29 cellular contexts compared by ENCODE assay signal in genomic region chr5:144896473-144896872, GRCh38.
"Had no signal": no experiment of that assay in that cellular context is flagged by ENCODE, and none has a peak within 500 bp of the region (broad histone marks: within the 10 kb centered on the region; RNA-seq: fewer than 3 reads in every experiment).

No MANE protein-coding gene starts in this region.

- H3K27me3 ChIP-seq: colonic mucosa, dorsolateral prefrontal cortex, esophagus muscularis mucosa, esophagus squamous epithelium, foreskin keratinocyte, gastrocnemius medialis, gastroesophageal sphincter, heart left ventricle, heart right ventricle, hepatocyte had no signal

- H3K4me1 ChIP-seq: colonic mucosa, esophagus muscularis mucosa, esophagus squamous epithelium, foreskin keratinocyte, gastrocnemius medialis, gastroesophageal sphincter, heart left ventricle, heart right ventricle had no signal

- H3K4me3 ChIP-seq: colonic mucosa, coronary artery, dorsolateral prefrontal cortex, esophagus muscularis mucosa, esophagus squamous epithelium, gastrocnemius medialis, gastroesophageal sphincter, heart left ventricle, heart right ventricle, hepatocyte had no signal

- H3K36me3 ChIP-seq: colonic mucosa, esophagus muscularis mucosa, esophagus squamous epithelium, gastrocnemius medialis, gastroesophageal sphincter, heart left ventricle, heart right ventricle had no signal

- H3K4me2 ChIP-seq: hepatocyte had no signal

- H3K9me3 ChIP-seq: colonic mucosa, esophagus muscularis mucosa, esophagus squamous epithelium, gastrocnemius medialis, gastroesophageal sphincter had no signal

- ATAC-seq: effector memory CD8-positive, alpha-beta T cell; esophagus mucosa; foreskin keratinocyte; gastrocnemius medialis; gastroesophageal sphincter; heart left ventricle; heart right ventricle had no signal

- DNase-seq: colonic mucosa; cortex of kidney; dermis blood vessel endothelial cell; dorsolateral prefrontal cortex; effector CD4-positive, alpha-beta T cell; effector CD8-positive, alpha-beta T cell; effector memory CD4-positive, alpha-beta T cell; effector memory CD8-positive, alpha-beta T cell; endodermal cell; erythroblast; esophagus squamous epithelium; foreskin fibroblast; foreskin keratinocyte; foreskin melanocyte; gastrocnemius medialis; glutamatergic neuron; head of caudate nucleus; heart left ventricle; heart right ventricle; hippocampal formation had no signal

- H2AFZ ChIP-seq: hepatocyte had no signal

- H3K79me2 ChIP-seq: hepatocyte had no signal

- H3K27ac ChIP-seq: colonic mucosa, coronary artery, dorsolateral prefrontal cortex, epithelial cell of prostate, esophagus muscularis mucosa, esophagus squamous epithelium, foreskin keratinocyte, gastrocnemius medialis, gastroesophageal sphincter, heart left ventricle, heart right ventricle, hepatocyte had no signal

- FAIRE-seq: endometrium, endothelial cell of umbilical vein, frontal cortex had no signal
